In the genomic region with DNA sequence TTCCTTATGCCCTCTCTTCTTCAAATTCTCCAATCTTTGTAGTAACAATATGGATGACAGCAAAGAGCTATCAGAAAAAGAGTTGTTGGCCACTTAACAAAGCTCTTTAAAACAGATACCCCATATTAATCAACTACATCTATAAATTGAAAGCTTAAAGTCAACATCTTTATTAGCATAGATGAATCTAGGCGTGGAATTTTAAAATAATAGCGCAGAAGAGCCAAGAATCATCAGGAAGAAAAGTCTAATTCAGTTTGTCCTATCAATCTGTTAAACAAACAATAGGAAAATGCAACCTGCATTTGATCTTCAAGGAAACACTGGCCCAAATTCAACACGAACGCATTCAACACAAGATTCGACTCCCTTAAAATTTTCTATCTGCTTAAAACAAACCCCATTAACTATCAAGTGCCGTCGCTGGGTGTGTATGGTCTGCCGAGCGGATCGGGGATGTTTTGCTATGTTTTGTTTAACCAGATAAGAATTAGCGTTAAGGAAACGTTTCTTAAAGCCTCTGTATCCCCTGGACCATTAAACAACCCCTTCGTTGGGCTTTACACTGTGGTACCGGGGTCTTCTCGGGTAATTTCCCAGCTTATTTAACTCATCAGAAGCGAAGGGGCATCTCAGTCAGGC, we compare ENCODE assay signal across 8 cellular contexts. TPM values are rescaled to one million over a fixed set of nuclear protein-coding genes. Genes with fewer than 3 reads are reported as not detected.
DNase-seq lines count a peak whose midpoint lies in the region; ATAC-seq, FAIRE-seq and TF ChIP-seq lines count a peak whose summit lies in the region.

No MANE protein-coding gene starts in this region.

- SMC1A ChIA-PET in GM12878 (lab: Charles Lee; ENCODE audit: uncharacterized antibody, unreplicated experiment) = interaction anchor here (0.7 to 8.5 kb wide), 37 partner anchors 8 to 199 kb away, joined by 3 to 84 read pairs (median 7); no protein-coding TSS in a partner anchor

- TSS peak; percentile 54 for BruUV-seq in GM12878 (replicated peaks; lab: Mats Ljungman, UMichigan)

- H2BK5ac ChIP-seq in mesenchymal stem cell (ENCODE audit: low read depth, low read length, poor library complexity, severe bottlenecking) = no peak overlapping the region

- peaks cover 18% of the 10 kb centered on the region for H3K36me3 Mint-ChIP-seq in activated CD4-positive, alpha-beta T cell treated with anti-CD3 and anti-CD28 coated beads, Interleukin-2, amount 10 ng/mL, durations not matched to agents 7 days and 5 days (ENCODE audit: low read depth)

- H3K9ac ChIP-seq in HUES48 (ENCODE audit: low read depth, low read length) (no peak overlapping the region), GM12878 (ENCODE audit: control insufficient read depth, insufficient read depth, low read length) (peak overlapping the region; percentile 72), mesenchymal stem cell (ENCODE audit: low read length) (peak overlapping the region; percentile 91)

- ATAC-seq in GM12878 (peak; percentile 2), aorta (ENCODE audit: low FRiP score) (peak; percentile 2), HG03039 (IDR thresholded peaks at IDR 0.05; ENCODE audit: unreplicated experiment) (no peak)

- H2BK120ac ChIP-seq in mesenchymal stem cell (ENCODE audit: low read depth, low read length) = no peak overlapping the region

- H3K4me3 Mint-ChIP-seq in activated CD4-positive, alpha-beta T cell treated with anti-CD3 and anti-CD28 coated beads, Interleukin-2, amount 10 ng/mL, durations not matched to agents 7 days and 5 days = peak overlapping the region; percentile 92

- H2BK12ac ChIP-seq in mesenchymal stem cell (ENCODE audit: low read length in 2 of 2) = no peak overlapping the region

- peaks cover 53% of the 10 kb centered on the region for H3K4me1 Mint-ChIP-seq in activated CD4-positive, alpha-beta T cell treated with anti-CD3 and anti-CD28 coated beads, Interleukin-2, amount 10 ng/mL, durations not matched to agents 7 days and 5 days

- H3K9me3 ChIP-seq in HUES48 (ENCODE audit: control insufficient read depth, insufficient read depth, low read length) = no peaks in the 10 kb centered on the region
- H3K9me3 ChIP-seq in GM12878 (replicated peaks; ENCODE audit: control insufficient read depth, insufficient read depth, low read length) = no peaks in the 10 kb centered on the region
- no peaks in the 10 kb centered on the region for H3K9me3 ChIP-seq in mesenchymal stem cell (ENCODE audit: control insufficient read depth, low read length)
- no peaks in the 10 kb centered on the region for H3K9me3 ChIP-seq in aorta (ENCODE audit: control insufficient read depth, low read length)

- no peaks in the 10 kb centered on the region for H4K20me1 ChIP-seq in GM12878 (ENCODE audit: control insufficient read depth, insufficient read depth)

- H3K4me2 ChIP-seq in GM12878 (ENCODE audit: control insufficient read depth, insufficient read depth) = peak overlapping the region; percentile 39
- peak overlapping the region; percentile 76 for H3K4me2 ChIP-seq in mesenchymal stem cell (ENCODE audit: low read length, poor library complexity, severe bottlenecking)

- TF ChIP-seq EP300 in GM12878 (IDR thresholded peaks at IDR 0.05; ENCODE audit: borderline replicate concordance in 1 of 2, control insufficient read depth in 1 of 2, low read depth in 2 of 2, low read length in 2 of 2) = no peak

- peak overlapping the region; percentile 35 for H4K8ac ChIP-seq in mesenchymal stem cell (ENCODE audit: low read length)

- H3K27me3 ChIP-seq in HUES48 (ENCODE audit: control insufficient read depth, insufficient read depth, low read length) = peaks cover 21% of the 10 kb centered on the region
- no peaks in the 10 kb centered on the region for H3K27me3 ChIP-seq in GM12878 (replicated peaks in 1 of 2; ENCODE audit: control insufficient read depth in 2 of 2, insufficient read depth in 2 of 2, low read length in 1 of 2)
- H3K27me3 ChIP-seq in mesenchymal stem cell (ENCODE audit: control insufficient read depth in 1 of 2, insufficient read depth in 1 of 2, low read length in 2 of 2) = no peaks in the 10 kb centered on the region
- H3K27me3 ChIP-seq in aorta (ENCODE audit: control insufficient read depth in 1 of 2, insufficient read depth in 2 of 2, low read length in 1 of 2) = no peaks in the 10 kb centered on the region

- POLR2A ChIA-PET in activated CD4-positive, alpha-beta T cell treated with anti-CD3 and anti-CD28 coated beads, Interleukin-2, amount 10 ng/mL, durations not matched to agents 7 days and 5 days (lab: Charles Lee) = interaction anchor here (0.6 to 1.3 kb wide), 3 partner anchors 8 to 64 kb away, joined by 3 to 4 read pairs (median 3); no protein-coding TSS in a partner anchor
- POLR2A ChIA-PET in GM12878 (lab: Charles Lee) = interaction anchor here (0.7 to 6.8 kb wide), 15 partner anchors 8 to 361 kb away, joined by 3 to 64 read pairs (median 4); a partner anchor contains a TSS

- no peak overlapping the region for H3K18ac ChIP-seq in mesenchymal stem cell (ENCODE audit: low read depth in 1 of 2, low read length in 2 of 2)

- intact Hi-C loops in GM12878 (cut with micrococcal nuclease; ENCODE audit: unreplicated experiment) (loop anchor here (1.0 to 10.0 kb wide), 7 partner anchors 23 to 417 kb away; a partner anchor contains a TSS), aorta (cut with DNase I) (loop anchor here (5.0 kb wide), 1 partner anchor 42 kb away; no protein-coding TSS in a partner anchor)

- WGBS in GM12878 (ENCODE audit: insufficient coverage, insufficient replicate concordance, low lambda C conversion rate, missing lambda C conversion rate) = 1% methylated on average over 16 of the region's 16 CpGs
- 15% methylated on average over 10 of the region's 16 CpGs for WGBS in mesenchymal stem cell
- 5 to 6% methylated on average over 16 of the region's 16 CpGs for WGBS in aorta, 2 donors

- TF ChIP-seq POLR2A in GM12878 (IDR thresholded peaks at IDR 0.05; ENCODE audit: low read depth, low read length) = no peak

- H3K4me1 ChIP-seq in HUES48 (ENCODE audit: control insufficient read depth, insufficient read depth, low read length) (no peaks in the 10 kb centered on the region), GM12878 (ENCODE audit: control insufficient read depth, insufficient read depth, low read length) (peaks cover 5% of the 10 kb centered on the region; the same call in 1 of the 2 replicates), mesenchymal stem cell (ENCODE audit: control insufficient read depth, insufficient read depth, low read depth, low read length) (peaks cover 2% of the 10 kb centered on the region), aorta (ENCODE audit: control insufficient read depth in 1 of 2, insufficient read depth in 2 of 2, low read length in 2 of 2) (peaks cover 0 to 3% of the 10 kb centered on the region in 2 donors)

- RAD21 ChIA-PET in GM12878 (lab: Charles Lee; ENCODE audit: unreplicated experiment) = interaction anchor here (0.7 to 5.8 kb wide), 29 partner anchors 8 to 361 kb away, joined by 3 to 65 read pairs (median 4); a partner anchor contains a TSS

- no peaks in the 10 kb centered on the region for H3K27me3 Mint-ChIP-seq in activated CD4-positive, alpha-beta T cell treated with anti-CD3 and anti-CD28 coated beads, Interleukin-2, amount 10 ng/mL, durations not matched to agents 7 days and 5 days

- H2AFZ ChIP-seq in GM12878 (ENCODE audit: control insufficient read depth, low read depth, low read length) = peak overlapping the region; percentile 0
- H2AFZ ChIP-seq in mesenchymal stem cell (ENCODE audit: low read depth, low read length) = no peak overlapping the region

- no peak for TF ChIP-seq RAD21 in GM12878 (IDR thresholded peaks at IDR 0.05; ENCODE audit: insufficient read depth, low read depth, low read length)

- H3K36me3 ChIP-seq in HUES48 (ENCODE audit: control insufficient read depth, insufficient read depth, low read length) (no peaks in the 10 kb centered on the region), GM12878 (ENCODE audit: control insufficient read depth in 2 of 2, insufficient read depth in 2 of 2, low read length in 1 of 2) (no peaks in the 10 kb centered on the region), mesenchymal stem cell (ENCODE audit: control insufficient read depth in 1 of 2, insufficient read depth in 2 of 2, low read depth in 1 of 2, low read length in 2 of 2) (no peaks in the 10 kb centered on the region), aorta (ENCODE audit: control insufficient read depth in 1 of 2, insufficient read depth in 2 of 2, low read length in 1 of 2) (no peaks in the 10 kb centered on the region)

- peak overlapping the region; percentile 64 for H3K4me3 ChIP-seq in HUES48 (ENCODE audit: low read depth, low read length)
- peak overlapping the region; percentile 80 for H3K4me3 ChIP-seq in GM12878
- H3K4me3 ChIP-seq in mesenchymal stem cell (ENCODE audit: insufficient read depth in 1 of 2, low read depth in 1 of 2, low read length in 2 of 2) = peak overlapping the region; percentile 85 to 87
- peak overlapping the region; percentile 80 to 87 for H3K4me3 ChIP-seq in aorta (ENCODE audit: low read length in 2 of 2)

- CTCF ChIA-PET in activated CD4-positive, alpha-beta T cell treated with anti-CD3 and anti-CD28 coated beads, Interleukin-2, amount 10 ng/mL, durations not matched to agents 7 days and 5 days (lab: Charles Lee) = interaction anchor here (0.7 to 2.8 kb wide), 9 partner anchors 8 to 106 kb away, joined by 3 to 13 read pairs (median 4); no protein-coding TSS in a partner anchor
- CTCF ChIA-PET in GM12878 (lab: Yijun Ruan, JAX) = interaction anchor here (0.6 to 5.0 kb wide), 31 partner anchors 8 to 352 kb away, joined by 3 to 62 read pairs (median 5); no protein-coding TSS in a partner anchor

- peaks cover 13% of the 10 kb centered on the region for H3K79me2 ChIP-seq in GM12878 (ENCODE audit: control insufficient read depth, insufficient read depth, low read length)

- peak; percentile 68 for FAIRE-seq in GM12878 (lab: Jason Lieb, UNC)

- in situ Hi-C loops in GM12878 (cut with MboI) = no loop called here

- H3K14ac ChIP-seq in mesenchymal stem cell (ENCODE audit: low read length in 2 of 2) = no peak overlapping the region

- no peak overlapping the region for H3K4ac ChIP-seq in mesenchymal stem cell (ENCODE audit: low read depth in 1 of 2, low read length in 2 of 2)

- DNase-seq in activated CD4-positive, alpha-beta T cell treated with anti-CD3 and anti-CD28 coated beads, Interleukin-2, amount 10 ng/mL, durations not matched to agents 7 days and 5 days = no peak
- DNase-seq in activated CD4-positive, alpha-beta T cell treated with anti-CD3 and anti-CD28 coated beads, Interleukin-2, amount 50 U/mL, for 48 hours = no peak
- DNase-seq in GM12878 (ENCODE audit: low read depth, low spot score) = no peak
- DNase-seq in mesenchymal stem cell = no peak
- DNase-seq in aorta = no peak
- DNase-seq in AG08396 (ENCODE audit: low spot score) = no peak

- peaks cover 14% of the 10 kb centered on the region for H3K79me1 ChIP-seq in mesenchymal stem cell (replicated peaks; ENCODE audit: low read length, poor library complexity, severe bottlenecking)

- no peak overlapping the region for H4K91ac ChIP-seq in mesenchymal stem cell (ENCODE audit: low read length)

- H3K9me3 Mint-ChIP-seq in activated CD4-positive, alpha-beta T cell treated with anti-CD3 and anti-CD28 coated beads, Interleukin-2, amount 10 ng/mL, durations not matched to agents 7 days and 5 days = no peaks in the 10 kb centered on the region

- H2AK5ac ChIP-seq in mesenchymal stem cell (ENCODE audit: low read length, severe bottlenecking) = no peak overlapping the region

- H3K27ac Mint-ChIP-seq in activated CD4-positive, alpha-beta T cell treated with anti-CD3 and anti-CD28 coated beads, Interleukin-2, amount 10 ng/mL, durations not matched to agents 7 days and 5 days = peak overlapping the region; percentile 93

- no peak overlapping the region for H3K27ac ChIP-seq in HUES48 (ENCODE audit: low read depth, low read length)
- H3K27ac ChIP-seq in GM12878 (ENCODE audit: control insufficient read depth, insufficient read depth) = peak overlapping the region; percentile 75
- H3K27ac ChIP-seq in mesenchymal stem cell (ENCODE audit: low read length, poor library complexity, severe bottlenecking) = no peak overlapping the region
- no peak overlapping the region for H3K27ac ChIP-seq in aorta (ENCODE audit: low read depth in 1 of 2, low read length in 2 of 2)

- no peak overlapping the region for H2BK15ac ChIP-seq in mesenchymal stem cell (ENCODE audit: low read depth, poor library complexity, severe bottlenecking)

- TF ChIP-seq CTCF in GM12878 (IDR thresholded peaks at IDR 0.05 in 2 of 3, conservative IDR thresholded peaks at IDR 0.05 in 1 of 3; ENCODE audit: control insufficient read depth in 2 of 3, extremely low read depth in 1 of 3, insufficient read depth in 1 of 3, low read depth in 3 of 3, low read length in 3 of 3) = no peak

- no peak overlapping the region for H3K23ac ChIP-seq in mesenchymal stem cell (ENCODE audit: low read length in 2 of 2)

RNA-seq across cellular contexts. Expression of a gene that starts 1.0 kb away (rescaled TPM):
- 10 to 100 TPM; 24.7 to 26.8 TPM for total RNA-seq in activated CD4-positive, alpha-beta T cell treated with anti-CD3 and anti-CD28 coated beads, Interleukin-2, amount 10 ng/mL, durations not matched to agents 7 days and 5 days
- 162 and 169 TPM in 2 replicates for total RNA-seq in GM12878 (2013; cell fraction: nucleolus; rRNA removed)
- total RNA-seq in GM12878 (2014; rRNA removed) (8.8 and 9.7 TPM in 2 replicates), GM12878 (2014; rRNA removed; fragmentation: Illumina TruSeq; extraction: Trizol) (6.5 and 7.9 TPM in 2 replicates), GM12878 (2021) (6.5 and 9.7 TPM in 2 replicates), aorta (10 to 100 TPM; 40.0 to 63.3 TPM)
- polyA plus RNA-seq in GM12878 (2011; ENCODE audit: low read depth) = 2.3 TPM
- polyA plus RNA-seq in GM12878 (2011; rRNA removed) (28.1 and 34.2 TPM in 2 replicates), GM12878 (2014; fragmentation: Illumina TruSeq; extraction: Trizol) (6.1 and 12.4 TPM in 2 replicates), GM12878 (2014; fragmentation: Nextera tagmentation; extraction: Ambion mirVana) (1 to 10 TPM; 3.7 to 5.2 TPM), GM12878 (2014; rRNA removed) (4.1 and 4.8 TPM in 2 replicates), GM12878 (2016; fragmentation: Nextera tagmentation; extraction: Ambion mirVana) (1 to 10 TPM; 3.3 to 3.9 TPM), aorta (10 to 100 TPM in 1 of 2 donors, 1 to 10 TPM in 1; 4.1 to 13.6 TPM)
- polyA plus RNA-seq in GM12878 (2011; cell fraction: cytosol; rRNA removed) = 14.0 and 15.9 TPM in 2 replicates
- 30.5 and 30.7 TPM in 2 replicates for polyA plus RNA-seq in GM12878 (2011; cell fraction: nucleus; rRNA removed)
- 4.2 and 4.3 TPM in 2 replicates for polyA plus RNA-seq in GM12878 (2012)
- 91.2 and 123 TPM in 2 replicates for polyA minus RNA-seq in GM12878 (2011; rRNA and poly(A)+ RNA removed)
- polyA minus RNA-seq in GM12878 (2011; cell fraction: cytosol; rRNA and poly(A)+ RNA removed) = 13.1 and 15.3 TPM in 2 replicates
- polyA minus RNA-seq in GM12878 (2011; cell fraction: nucleus; rRNA and poly(A)+ RNA removed) = 94.7 and 122 TPM in 2 replicates
- 4.3 TPM for polyA plus RNA-seq in mesenchymal stem cell (2013, experiment 1 of 2)
- 5.7 TPM for polyA plus RNA-seq in mesenchymal stem cell (2013, experiment 2 of 2)
